Comparison of ENCODE assay signal across 13 cellular contexts in genomic region chr1:186104459-186104858, GRCh38.
DNase-seq lines count a peak whose midpoint lies in the region; ATAC-seq and TF ChIP-seq lines count a peak whose summit lies in the region.
"Had no signal": no experiment of that assay in that cellular context is flagged by ENCODE, and none has a peak within 500 bp of the region (broad histone marks: within the 10 kb centered on the region; RNA-seq: fewer than 3 reads in every experiment).

No MANE protein-coding gene starts in this region.

- H2BK5ac ChIP-seq in IMR-90 (ENCODE audit: low read depth, low read length, poor library complexity, severe bottlenecking): no peak overlapping the region

- peaks cover 8% of the 10 kb centered on the region for H3K9me3 Mint-ChIP-seq in osteocyte (ENCODE audit: unreplicated experiment)
- H3K9me3 Mint-ChIP-seq: CD8-positive, alpha-beta T cell had no signal

- no TSS peak for BruUV-seq in IMR-90 (replicated peaks; lab: Mats Ljungman, UMichigan)

- no peak for TF ChIP-seq CTCF in IMR-90 (conservative IDR thresholded peaks at IDR 0.05; ENCODE audit: low read depth, low read length)
- no peak for TF ChIP-seq CTCF in ascending aorta (IDR thresholded peaks at IDR 0.05)
- TF ChIP-seq CTCF in osteocyte (IDR thresholded peaks at IDR 0.05): no peak

- peak overlapping the region; percentile 21; the same call in 1 of the 2 replicates for H3K18ac ChIP-seq in IMR-90 (ENCODE audit: low read depth, low read length)

- H3K27me3 ChIP-seq in IMR-90 (ENCODE audit: control insufficient read depth, insufficient read depth, low read length) (no peaks in the 10 kb centered on the region), ascending aorta (no peaks in the 10 kb centered on the region), MG63 (no peaks in the 10 kb centered on the region)
- H3K27me3 ChIP-seq: BLaER1 treated with 17β-estradiol and CSF1 and Interleukin-3, amounts not matched to agents 10 nM and 100 nM had no signal

- in situ Hi-C loops in IMR-90 (cut with MboI; ENCODE audit: low sequenced_read_pairs): no loop called here

- TF ChIP-seq POLR2A in IMR-90 (IDR thresholded peaks at IDR 0.05; ENCODE audit: low read depth, low read length): no peak

- no peak overlapping the region for H3K14ac ChIP-seq in IMR-90 (replicated peaks; ENCODE audit: low read depth, low read length)

- no peak overlapping the region for H3K4me3 Mint-ChIP-seq in osteocyte (ENCODE audit: unreplicated experiment)
- H3K4me3 Mint-ChIP-seq: B cell; CD8-positive, alpha-beta T cell had no signal

- DNase-seq in IMR-90: no peak
- DNase-seq in ascending aorta (ENCODE audit: low spot score in 2 of 2): no peak
- no peak for DNase-seq in osteocyte (ENCODE audit: extremely low spot score, unreplicated experiment)
- no peak for DNase-seq in GF-D8 (lab: John Stamatoyannopoulos, UW)
- no peak for DNase-seq in NCI-H446 treated with DMSO at 0.1 percent for 48 hours (lab: John Stamatoyannopoulos, UW)
- DNase-seq in MG63: no peak
- DNase-seq: Calu3; CD8-positive, alpha-beta T cell; GM23248 had no signal

- no peaks in the 10 kb centered on the region for H3K27me3 Mint-ChIP-seq in osteocyte (ENCODE audit: unreplicated experiment)
- H3K27me3 Mint-ChIP-seq: B cell had no signal

- peak overlapping the region; percentile 49; the same call in 1 of the 2 replicates for H2BK20ac ChIP-seq in IMR-90 (ENCODE audit: low read depth, low read length)

- H3K4me2 ChIP-seq in IMR-90 (ENCODE audit: low read depth, low read length): no peak overlapping the region
- H3K4me2 ChIP-seq: BLaER1 treated with 17β-estradiol and CSF1 and Interleukin-3, amounts not matched to agents 10 nM and 100 nM had no signal

- H4K5ac ChIP-seq in IMR-90 (ENCODE audit: low read depth, low read length): no peak overlapping the region

- H4K8ac ChIP-seq in IMR-90 (ENCODE audit: low read depth in 2 of 2, low read length in 2 of 2): no peak overlapping the region

- no peak for TF ChIP-seq RAD21 in IMR-90 (IDR thresholded peaks at IDR 0.05; ENCODE audit: low read length)

- no peak overlapping the region for H3K56ac ChIP-seq in IMR-90 (ENCODE audit: extremely low read depth, insufficient read depth, low read length)

- no peak overlapping the region for H2AK9ac ChIP-seq in IMR-90 (replicated peaks; ENCODE audit: low read depth, low read length, poor library complexity)

- no peaks in the 10 kb centered on the region for H4K20me1 ChIP-seq in IMR-90 (ENCODE audit: insufficient read depth, low read length)
- H4K20me1 ChIP-seq: BLaER1 treated with 17β-estradiol and CSF1 and Interleukin-3, amounts not matched to agents 10 nM and 100 nM had no signal

- H3K27ac ChIP-seq in IMR-90 (ENCODE audit: insufficient read depth, low read length) (no peak overlapping the region), ascending aorta (peak overlapping the region; percentile 78 to 79)
- H3K27ac ChIP-seq: BLaER1 treated with 17β-estradiol and CSF1 and Interleukin-3, amounts not matched to agents 10 nM and 100 nM; GM23248 had no signal

- H2BK15ac ChIP-seq in IMR-90 (ENCODE audit: low read depth, low read length): no peak overlapping the region

- H3K4me1 ChIP-seq in IMR-90 (ENCODE audit: control insufficient read depth, insufficient read depth, low read length): 0 out of 2 replicates have a peak, but pooled peaks cover 2% of the 10 kb centered on the region
- peaks cover 5 to 29% of the 10 kb centered on the region in 2 donors for H3K4me1 ChIP-seq in ascending aorta
- H3K4me1 ChIP-seq: HAP-1 had no signal

- H3K36me3 Mint-ChIP-seq in osteocyte (ENCODE audit: unreplicated experiment): peaks cover 29% of the 10 kb centered on the region
- H3K36me3 Mint-ChIP-seq: CD8-positive, alpha-beta T cell had no signal

- no peak overlapping the region for H3K9ac ChIP-seq in IMR-90 (ENCODE audit: low read depth, low read length)
- H3K9ac ChIP-seq: BLaER1 treated with 17β-estradiol and CSF1 and Interleukin-3, amounts not matched to agents 10 nM and 100 nM; GM23248 had no signal

- no peak overlapping the region for H2AFZ ChIP-seq in IMR-90 (replicated peaks; ENCODE audit: low read length, poor library complexity)
- H2AFZ ChIP-seq: GM23248 had no signal

- peak overlapping the region; percentile 86 for H3K27ac Mint-ChIP-seq in osteocyte (ENCODE audit: unreplicated experiment)
- H3K27ac Mint-ChIP-seq: B cell; CD8-positive, alpha-beta T cell had no signal

- H3K4me3 ChIP-seq in IMR-90 (ENCODE audit: insufficient read depth, low read depth, low read length) (no peak overlapping the region), ascending aorta (no peak overlapping the region), MG63 (no peak overlapping the region)
- H3K4me3 ChIP-seq: BLaER1 treated with 17β-estradiol and CSF1 and Interleukin-3, amounts not matched to agents 10 nM and 100 nM; GM23248; HAP-1 had no signal

- no peak overlapping the region for H4K91ac ChIP-seq in IMR-90 (ENCODE audit: insufficient read depth, low read depth, low read length)

- no peak overlapping the region for H2AK5ac ChIP-seq in IMR-90 (ENCODE audit: low read depth, low read length)

- peaks cover 69% of the 10 kb centered on the region for H3K4me1 Mint-ChIP-seq in osteocyte (ENCODE audit: unreplicated experiment)

- H3K9me3 ChIP-seq in IMR-90 (ENCODE audit: control insufficient read depth, insufficient read depth, low read length) (no peaks in the 10 kb centered on the region), ascending aorta (no peaks in the 10 kb centered on the region), MG63 (no peaks in the 10 kb centered on the region)
- H3K9me3 ChIP-seq: BLaER1 treated with 17β-estradiol and CSF1 and Interleukin-3, amounts not matched to agents 10 nM and 100 nM; HAP-1 had no signal

- no peaks in the 10 kb centered on the region for H3K79me1 ChIP-seq in IMR-90 (ENCODE audit: low read depth in 1 of 2, low read length in 2 of 2)

- H2BK120ac ChIP-seq in IMR-90 (ENCODE audit: low read depth, low read length): peak overlapping the region; percentile 60; the same call in 1 of the 2 replicates

- H3K36me3 ChIP-seq in IMR-90 (ENCODE audit: control insufficient read depth, insufficient read depth, low read length): no peaks in the 10 kb centered on the region
- H3K36me3 ChIP-seq in ascending aorta: peaks cover 0 to 7% of the 10 kb centered on the region in 2 donors
- H3K36me3 ChIP-seq in MG63: no peaks in the 10 kb centered on the region
- H3K36me3 ChIP-seq: BLaER1 treated with 17β-estradiol and CSF1 and Interleukin-3, amounts not matched to agents 10 nM and 100 nM; HAP-1 had no signal

- no peak overlapping the region for H3K23ac ChIP-seq in IMR-90 (ENCODE audit: low read depth, low read length)

- H3K9me1 ChIP-seq in IMR-90 (ENCODE audit: insufficient read depth, low read length): no peaks in the 10 kb centered on the region; the same call in 1 of the 2 replicates

- dilution Hi-C loops in IMR-90 (cut with HindIII; ENCODE audit: low sequenced_read_pairs, unreplicated experiment): no loop called here

- POLR2A ChIA-PET in IMR-90 (lab: Charles Lee; ENCODE audit: unreplicated experiment): no interaction called here

- ATAC-seq in IMR-90 (ENCODE audit: low read depth): no peak
- ATAC-seq: CD8-positive, alpha-beta T cell; HepG2 had no signal

- intact Hi-C loops in IMR-90 (cut with micrococcal nuclease) (no loop called here), ascending aorta (cut with DNase I) (no loop called here)

- no peak overlapping the region for H3K4ac ChIP-seq in IMR-90 (ENCODE audit: low read depth, low read length)

- WGBS in IMR-90 (ENCODE audit: extremely low coverage in 2 of 2, insufficient read length in 1 of 2), 2 experiments: no CpG with 5 or more reads among the region's 1 CpG

- CTCF ChIA-PET in IMR-90 (lab: Yijun Ruan, JAX): no interaction called here

TF ChIP-seq in IMR-90, 13 proteins besides CTCF, POLR2A, EP300 and RAD21:
- TF ChIP-seq USF2 (IDR thresholded peaks at IDR 0.05; ENCODE audit: low read depth, low read length) (no peak), MXI1 (IDR thresholded peaks at IDR 0.05; ENCODE audit: borderline replicate concordance, low read depth, low read length) (no peak), RFX5 (IDR thresholded peaks at IDR 0.05; ENCODE audit: low read depth, low read length) (no peak), CEBPB (IDR thresholded peaks at IDR 0.05; ENCODE audit: low read depth, low read length) (no peak), ELK1 (IDR thresholded peaks at IDR 0.05; ENCODE audit: borderline replicate concordance, low read depth, low read length) (no peak), MAFK (IDR thresholded peaks at IDR 0.05; ENCODE audit: low read depth, low read length) (no peak)
